Comparison of ENCODE assay signal across 1 cellular context in genomic region chr3:108125550-108126071, GRCh38.
TF ChIP-seq lines count a peak whose summit lies in the region.

No MANE protein-coding gene starts in this region.

TF ChIP-seq in GM12878, 131 proteins besides CTCF, POLR2A, EP300 and RAD21 (continued from another document):
- TF ChIP-seq POU2F2 (IDR thresholded peaks at IDR 0.05; ENCODE audit: borderline replicate concordance, low read depth, low read length) (peak; percentile 86), POLR2AphosphoS5 (IDR thresholded peaks at IDR 0.05; ENCODE audit: low read length) (peak; percentile 92), MEF2B (IDR thresholded peaks at IDR 0.05; ENCODE audit: partially characterized antibody, poor library complexity, severe bottlenecking) (no peak), PAX5 (IDR thresholded peaks at IDR 0.05; ENCODE audit: borderline replicate concordance, low read depth, low read length) (peak; percentile 64; the same call in 1 of the 2 replicates), IKZF2 (IDR thresholded peaks at IDR 0.05) (no peak; a peak in 1 of 4 replicates), PML (IDR thresholded peaks at IDR 0.05; ENCODE audit: low read length) (peak; percentile 70), SIN3A (IDR thresholded peaks at IDR 0.05; ENCODE audit: low read depth, low read length) (0 out of 2 replicates have a peak, but pooled peaks have one; percentile 58), CHD2 (IDR thresholded peaks at IDR 0.05; ENCODE audit: borderline replicate concordance, low read depth, low read length) (no peak), IKZF1 (conservative IDR thresholded peaks at IDR 0.05) (peak; percentile 22; the same call in 1 of the 2 replicates), KAT2A (conservative IDR thresholded peaks at IDR 0.05; ENCODE audit: control insufficient read depth, low read depth, low read length) (no peak), SMAD5 (IDR thresholded peaks at IDR 0.05; ENCODE audit: low read depth) (peak; percentile 88)
